In the genomic region with DNA sequence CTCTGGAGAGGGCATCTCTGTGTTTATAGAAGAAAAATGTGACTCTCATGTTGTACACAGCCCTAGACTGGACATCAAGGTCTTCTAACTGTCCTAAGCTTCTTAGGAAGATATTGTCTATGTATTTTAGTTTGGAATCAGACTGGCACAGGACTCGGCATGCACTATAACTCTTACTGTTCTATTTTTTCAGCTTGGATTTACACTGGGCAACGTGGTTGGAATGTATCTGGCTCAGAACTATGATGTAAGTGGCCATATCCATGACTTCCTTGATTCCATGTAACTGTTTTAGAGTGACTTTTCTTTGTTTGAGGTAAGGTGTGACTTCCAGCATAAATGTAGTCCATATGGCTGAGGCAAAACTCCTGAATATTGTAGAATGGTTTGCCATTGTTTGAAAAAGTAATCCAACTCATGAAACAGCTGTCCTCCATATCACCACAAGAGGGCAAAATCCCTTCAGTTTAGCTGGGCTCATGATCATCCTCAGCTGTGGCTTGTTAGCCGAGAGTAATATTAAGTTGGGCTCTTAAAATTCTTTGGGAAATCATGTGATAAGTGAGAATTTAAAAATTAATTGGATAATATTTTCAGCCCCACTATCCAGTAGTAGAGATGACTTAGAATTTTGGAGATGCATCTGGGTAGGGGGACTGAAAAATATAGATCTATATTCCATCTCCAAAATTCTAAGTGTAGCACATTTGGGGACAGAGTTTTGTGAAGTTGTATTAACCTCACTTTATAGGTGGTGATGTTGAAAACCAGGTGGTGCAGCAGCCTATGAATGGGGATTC, we compare ENCODE assay signal across 8 cellular contexts. TPM values are rescaled to one million over a fixed set of nuclear protein-coding genes. Genes with fewer than 3 reads are reported as not detected.
DNase-seq lines count a peak whose midpoint lies in the region; ATAC-seq and TF ChIP-seq lines count a peak whose summit lies in the region.

No MANE protein-coding gene starts in this region.

- H3K4me3 Mint-ChIP-seq in activated naive CD8-positive, alpha-beta T cell treated with anti-CD3 and anti-CD28 coated beads, Interleukin-2, amount 10 ng/mL, durations not matched to agents 7 days and 5 days, result no peak overlapping the region
- H3K4me3 Mint-ChIP-seq in activated naive CD8-positive, alpha-beta T cell treated with anti-CD3 and anti-CD28 coated beads for 36 hours, result no peak overlapping the region
- no peak overlapping the region for H3K4me3 Mint-ChIP-seq in immature natural killer cell

- no peak overlapping the region for H3K27ac ChIP-seq in WERI-Rb-1

- H3K27ac Mint-ChIP-seq in activated naive CD8-positive, alpha-beta T cell treated with anti-CD3 and anti-CD28 coated beads, Interleukin-2, amount 10 ng/mL, durations not matched to agents 7 days and 5 days, result no peak overlapping the region
- H3K27ac Mint-ChIP-seq in activated naive CD8-positive, alpha-beta T cell treated with anti-CD3 and anti-CD28 coated beads for 36 hours, result no peak overlapping the region
- H3K27ac Mint-ChIP-seq in immature natural killer cell, result peak overlapping the region in 1 of 6 donors; percentile 11

- no peaks in the 10 kb centered on the region; the same call in 1 of the 2 replicates for H3K36me3 ChIP-seq in WERI-Rb-1

- peaks cover 8% of the 10 kb centered on the region for H3K4me1 Mint-ChIP-seq in activated naive CD8-positive, alpha-beta T cell treated with anti-CD3 and anti-CD28 coated beads, Interleukin-2, amount 10 ng/mL, durations not matched to agents 7 days and 5 days
- peaks cover 18% of the 10 kb centered on the region for H3K4me1 Mint-ChIP-seq in activated naive CD8-positive, alpha-beta T cell treated with anti-CD3 and anti-CD28 coated beads for 36 hours
- peaks cover 14 to 39% of the 10 kb centered on the region in 2 donors for H3K4me1 Mint-ChIP-seq in immature natural killer cell

- peak; percentile 39 for ATAC-seq in activated naive CD8-positive, alpha-beta T cell treated with anti-CD3 and anti-CD28 coated beads, Interleukin-2, amount 10 ng/mL, durations not matched to agents 7 days and 5 days (ENCODE audit: low read depth)
- ATAC-seq in HG02623 (IDR thresholded peaks at IDR 0.05; ENCODE audit: unreplicated experiment) (peak; percentile 81), Right ventricle myocardium superior (ENCODE audit: poor library complexity) (peak; percentile 81)

- no peaks in the 10 kb centered on the region for H3K27me3 Mint-ChIP-seq in activated naive CD8-positive, alpha-beta T cell treated with anti-CD3 and anti-CD28 coated beads, Interleukin-2, amount 10 ng/mL, durations not matched to agents 7 days and 5 days
- H3K27me3 Mint-ChIP-seq in activated naive CD8-positive, alpha-beta T cell treated with anti-CD3 and anti-CD28 coated beads for 36 hours, result no peaks in the 10 kb centered on the region
- H3K27me3 Mint-ChIP-seq in immature natural killer cell (ENCODE audit: low read depth in 3 of 3), result no peaks in the 10 kb centered on the region

- H3K36me3 Mint-ChIP-seq in activated naive CD8-positive, alpha-beta T cell treated with anti-CD3 and anti-CD28 coated beads, Interleukin-2, amount 10 ng/mL, durations not matched to agents 7 days and 5 days, result peaks cover 23% of the 10 kb centered on the region
- peaks cover 14% of the 10 kb centered on the region for H3K36me3 Mint-ChIP-seq in activated naive CD8-positive, alpha-beta T cell treated with anti-CD3 and anti-CD28 coated beads for 36 hours
- H3K36me3 Mint-ChIP-seq in immature natural killer cell, result peaks cover 7 to 24% (median 20%) of the 10 kb centered on the region in 3 donors

- peak; percentile 75 for TF ChIP-seq CTCF in WERI-Rb-1 (IDR thresholded peaks at IDR 0.05; ENCODE audit: low read depth, low read length)
- peak; percentile 87 for TF ChIP-seq CTCF in retinal pigment epithelial cell (conservative IDR thresholded peaks at IDR 0.05; ENCODE audit: low read depth, low read length)

- DNase-seq in activated naive CD8-positive, alpha-beta T cell treated with anti-CD3 and anti-CD28 coated beads, Interleukin-2, amount 10 ng/mL, durations not matched to agents 7 days and 5 days, result no peak
- DNase-seq in activated naive CD8-positive, alpha-beta T cell treated with anti-CD3 and anti-CD28 coated beads for 36 hours, result no peak
- peak; percentile 55 for DNase-seq in NCI-H1694 treated with DMSO at 0.1 percent for 48 hours (lab: John Stamatoyannopoulos, UW)
- DNase-seq in WERI-Rb-1, result peak; percentile 30
- no peak for DNase-seq in Right ventricle myocardium superior
- no peak for DNase-seq in retinal pigment epithelial cell (ENCODE audit: low read depth)
- no peak for DNase-seq in immature natural killer cell

- no peaks in the 10 kb centered on the region for H3K27me3 ChIP-seq in WERI-Rb-1 (ENCODE audit: insufficient read depth, low read depth, severe bottlenecking)

- H3K4me3 ChIP-seq in WERI-Rb-1 (ENCODE audit: low read depth, low read length) (no peak overlapping the region), retinal pigment epithelial cell (ENCODE audit: low read length) (no peak overlapping the region)

- no peaks in the 10 kb centered on the region for H3K9me3 Mint-ChIP-seq in activated naive CD8-positive, alpha-beta T cell treated with anti-CD3 and anti-CD28 coated beads, Interleukin-2, amount 10 ng/mL, durations not matched to agents 7 days and 5 days
- no peaks in the 10 kb centered on the region for H3K9me3 Mint-ChIP-seq in activated naive CD8-positive, alpha-beta T cell treated with anti-CD3 and anti-CD28 coated beads for 36 hours
- no peaks in the 10 kb centered on the region for H3K9me3 Mint-ChIP-seq in immature natural killer cell

- POLR2A ChIA-PET in activated naive CD8-positive, alpha-beta T cell treated with anti-CD3 and anti-CD28 coated beads, Interleukin-2, amount 10 ng/mL, durations not matched to agents 7 days and 5 days (lab: Charles Lee), result no interaction called here

- intact Hi-C loops in Right ventricle myocardium superior (cut with DNase I), result loop anchor here (5.0 kb wide), 1 partner anchor 120 kb away; no protein-coding TSS in a partner anchor

- H3K9me3 ChIP-seq in WERI-Rb-1 (ENCODE audit: severe bottlenecking), result no peaks in the 10 kb centered on the region

RNA-seq across cellular contexts. Expression of a gene that starts 10.4 kb away (rescaled TPM):
- total RNA-seq in activated naive CD8-positive, alpha-beta T cell treated with anti-CD3 and anti-CD28 coated beads, Interleukin-2, amount 10 ng/mL, durations not matched to agents 7 days and 5 days, result 10 to 100 TPM; 23.1 to 23.3 TPM
- 10 to 100 TPM; 25.4 to 26.8 TPM for total RNA-seq in activated naive CD8-positive, alpha-beta T cell treated with anti-CD3 and anti-CD28 coated beads for 36 hours
- total RNA-seq in Right ventricle myocardium superior, result 25.6 TPM
- polyA plus RNA-seq in immature natural killer cell, result 10 to 100 TPM; 67.5 to 92.1 (median 74.8) TPM

RNA-seq across cellular contexts. Expression of a gene that starts 55.2 kb away (rescaled TPM):
- not detected for total RNA-seq in activated naive CD8-positive, alpha-beta T cell treated with anti-CD3 and anti-CD28 coated beads, Interleukin-2, amount 10 ng/mL, durations not matched to agents 7 days and 5 days
- not detected for total RNA-seq in activated naive CD8-positive, alpha-beta T cell treated with anti-CD3 and anti-CD28 coated beads for 36 hours
- total RNA-seq in Right ventricle myocardium superior, result not detected
- polyA plus RNA-seq in immature natural killer cell, result not detected

Comparison
In these comparisons a context has a peak if more than half of its experiments do, and no peak if none do; other contexts are left out.
1. DNase-seq: peak in NCI-H1694 treated with DMSO at 0.1 percent for 48 hours (single experiment) and WERI-Rb-1 (single experiment); none in activated naive CD8-positive, alpha-beta T cell treated with anti-CD3 and anti-CD28 coated beads, Interleukin-2, amount 10 ng/mL, durations not matched to agents 7 days and 5 days (single experiment), activated naive CD8-positive, alpha-beta T cell treated with anti-CD3 and anti-CD28 coated beads for 36 hours (single experiment), Right ventricle myocardium superior (single experiment), retinal pigment epithelial cell (single experiment) and immature natural killer cell (0 of 3).
2. Peak in every context shown above with its lines, with median percentiles within 50 percentile points of each other: ATAC-seq.